ENCODE assay signal across 9 cellular contexts in genomic region chr18:51655327-51655698, GRCh38.
DNase-seq lines count a peak whose midpoint lies in the region; ATAC-seq, FAIRE-seq and TF ChIP-seq lines count a peak whose summit lies in the region.
"Had no signal": no experiment of that assay in that cellular context is flagged by ENCODE, and none has a peak within 500 bp of the region (broad histone marks: within the 10 kb centered on the region; RNA-seq: fewer than 3 reads in every experiment).

No MANE protein-coding gene starts in this region.

- no peaks in the 10 kb centered on the region for H3K36me3 Mint-ChIP-seq in neural progenitor cell

- peaks cover 31% of the 10 kb centered on the region for H3K4me1 ChIP-seq in neural progenitor cell

- peaks cover 6% of the 10 kb centered on the region for H3K27me3 Mint-ChIP-seq in neural progenitor cell (ENCODE audit: insufficient read depth, low read depth)

- H3K4me2 ChIP-seq in neural progenitor cell = peak overlapping the region; percentile 50
- H3K4me2 ChIP-seq: KMS-11 had no signal

- H3K9ac ChIP-seq in neural progenitor cell = no peak overlapping the region
- H3K9ac ChIP-seq: KMS-11 had no signal

- H3K9me3 Mint-ChIP-seq in neural progenitor cell = no peaks in the 10 kb centered on the region
- H3K9me3 Mint-ChIP-seq: activated naive CD4-positive, alpha-beta T cell treated with anti-CD3 and anti-CD28 coated beads for 36 hours had no signal

- no peak overlapping the region for H3K4me3 Mint-ChIP-seq in neural progenitor cell
- H3K4me3 Mint-ChIP-seq: activated naive CD4-positive, alpha-beta T cell treated with anti-CD3 and anti-CD28 coated beads for 36 hours had no signal

- H3F3A ChIP-seq in neural progenitor cell (ENCODE audit: low read depth) = peaks cover 19% of the 10 kb centered on the region

- peak; percentile 35 for FAIRE-seq in GM19239 (lab: Jason Lieb, UNC)

- TF ChIP-seq CTCF in neural progenitor cell (IDR thresholded peaks at IDR 0.05) = no peak

- peaks cover 54% of the 10 kb centered on the region for H3K4me1 Mint-ChIP-seq in neural progenitor cell

- H3K4me3 ChIP-seq in neural progenitor cell = no peak overlapping the region

- DNase-seq in GM19239 (ENCODE audit: insufficient read length, low spot score) = no peak
- DNase-seq in neural progenitor cell (ENCODE audit: low spot score) = no peak
- DNase-seq in activated effector memory CD4-positive, alpha-beta T cell treated with anti-CD3 and anti-CD28 coated beads, Interleukin-2, amount 50 U/mL, for 16 hours = no peak
- DNase-seq in islet precursor cell = no peak
- no peak for DNase-seq in activated CD8-positive, alpha-beta memory T cell treated with anti-CD3 and anti-CD28 coated beads, Interleukin-2, amount 50 U/mL, for 4 hours
- DNase-seq: activated naive CD4-positive, alpha-beta T cell treated with anti-CD3 and anti-CD28 coated beads for 36 hours had no signal

- H3K9me3 ChIP-seq in neural progenitor cell (ENCODE audit: low read depth) = no peaks in the 10 kb centered on the region

- ATAC-seq in HG02571 (IDR thresholded peaks at IDR 0.05; ENCODE audit: unreplicated experiment) (peak; percentile 82), HG03558 (IDR thresholded peaks at IDR 0.05; ENCODE audit: extremely low read depth, unreplicated experiment) (peak; percentile 86)

- no peaks in the 10 kb centered on the region for H3K27me3 ChIP-seq in neural progenitor cell

- no peak overlapping the region for H2AFZ ChIP-seq in neural progenitor cell (replicated peaks)

- peak overlapping the region; percentile 79 for H3K27ac Mint-ChIP-seq in neural progenitor cell
- H3K27ac Mint-ChIP-seq: activated naive CD4-positive, alpha-beta T cell treated with anti-CD3 and anti-CD28 coated beads for 36 hours had no signal

- peaks cover 10% of the 10 kb centered on the region for H4K20me1 ChIP-seq in neural progenitor cell (ENCODE audit: low read depth)

- no peaks in the 10 kb centered on the region for H3K36me3 ChIP-seq in neural progenitor cell

- H3K79me2 ChIP-seq in neural progenitor cell (ENCODE audit: low read depth) = no peaks in the 10 kb centered on the region

- no peak overlapping the region for H3K27ac ChIP-seq in neural progenitor cell
- H3K27ac ChIP-seq: KMS-11 had no signal
